Comparison of ENCODE assay signal across 17 cellular contexts in the genomic region with DNA sequence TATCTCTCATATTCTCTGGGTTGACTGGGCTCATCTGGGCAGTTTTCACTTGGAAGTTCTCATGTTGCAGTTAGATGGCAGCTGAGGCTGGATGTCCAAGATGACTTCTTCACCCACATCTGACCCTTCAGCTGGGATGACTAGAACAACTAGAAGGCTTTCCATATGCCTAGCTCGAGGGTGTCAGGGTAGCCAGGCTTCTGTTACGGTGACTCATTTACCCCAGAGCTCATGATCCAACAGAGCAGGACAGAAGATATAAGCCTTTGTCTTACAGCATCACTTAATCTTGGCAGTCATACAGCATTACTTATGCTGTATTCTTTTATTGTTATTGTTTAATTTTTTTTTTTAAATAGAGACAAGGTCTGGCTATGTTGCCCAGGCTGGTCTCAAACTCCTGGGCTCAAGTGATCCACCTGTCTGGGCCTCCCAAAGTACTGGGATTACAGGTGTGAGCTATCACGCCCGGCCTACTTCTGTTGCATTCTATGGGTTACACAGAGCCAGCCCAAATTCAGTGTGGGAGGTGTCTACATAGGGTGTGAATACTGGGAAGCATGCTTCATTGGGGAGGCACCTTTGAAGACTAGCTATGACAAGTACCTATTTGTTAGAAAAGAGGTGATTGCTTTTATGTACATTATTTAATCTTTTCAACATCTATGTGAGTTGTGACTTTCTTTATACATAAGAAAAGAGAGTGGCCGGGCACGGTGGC. TPM values are rescaled to one million over a fixed set of nuclear protein-coding genes. Genes with fewer than 3 reads are reported as not detected.
DNase-seq lines count a peak whose midpoint lies in the region; ATAC-seq and TF ChIP-seq lines count a peak whose summit lies in the region.
"Had no signal": no experiment of that assay in that cellular context is flagged by ENCODE, and none has a peak within 500 bp of the region (broad histone marks: within the 10 kb centered on the region; RNA-seq: fewer than 3 reads in every experiment).

No MANE protein-coding gene starts in this region.

- peaks cover 3% of the 10 kb centered on the region for H3K36me3 ChIP-seq in neural progenitor cell
- H3K36me3 ChIP-seq in adrenal gland (replicated peaks in 1 of 2), result peaks cover 0 to 44% of the 10 kb centered on the region in 2 donors

- TF ChIP-seq POLR2A in adrenal gland (IDR thresholded peaks at IDR 0.05), result no peak

- no peak overlapping the region for H3K4me3 Mint-ChIP-seq in neural progenitor cell
- H3K4me3 Mint-ChIP-seq: CD4-positive, alpha-beta T cell had no signal

- DNase-seq in GM04504 (ENCODE audit: low read depth) (peak; percentile 71), RKO (ENCODE audit: low spot score) (peak; percentile 33), non-pigmented ciliary epithelial cell (ENCODE audit: low read depth) (peak; percentile 77), neural progenitor cell (ENCODE audit: low spot score) (no peak), 8988T (no peak), adrenal gland (no peak)
- DNase-seq: activated CD8-positive, alpha-beta memory T cell treated with anti-CD3 and anti-CD28 coated beads for 24 hours; activated effector memory CD4-positive, alpha-beta T cell treated with anti-CD3 and anti-CD28 coated beads, Interleukin-2, amount 50 U/mL, for 16 hours; CD4-positive, alpha-beta T cell; heart right ventricle; NCI-H1105 treated with DMSO at 0.1 percent for 48 hours; stimulated activated CD4-positive, alpha-beta T cell treated with anti-CD3 and anti-CD28 coated beads, Interleukin-12 subunit alpha, Interleukin-12 subunit beta, amount 100 ng/mL, for 4 hours; stomach had no signal

- no peaks in the 10 kb centered on the region for H3K27me3 ChIP-seq in neural progenitor cell
- H3K27me3 ChIP-seq in adrenal gland, result no peaks in the 10 kb centered on the region
- H3K27me3 ChIP-seq: heart right ventricle, stomach had no signal

- no peaks in the 10 kb centered on the region for H3K9me3 Mint-ChIP-seq in neural progenitor cell
- H3K9me3 Mint-ChIP-seq: CD4-positive, alpha-beta T cell had no signal

- no peak overlapping the region for H3K4me2 ChIP-seq in neural progenitor cell

- peak; percentile 98 for ATAC-seq in esophagus mucosa
- ATAC-seq: heart right ventricle had no signal

- H3F3A ChIP-seq in neural progenitor cell (ENCODE audit: low read depth), result no peaks in the 10 kb centered on the region

- H2AFZ ChIP-seq in neural progenitor cell (replicated peaks), result no peak overlapping the region

- intact Hi-C loops in adrenal gland (cut with DNase I), result no loop called here

- H3K9ac ChIP-seq in neural progenitor cell, result no peak overlapping the region

- H3K27ac Mint-ChIP-seq in neural progenitor cell, result no peak overlapping the region
- H3K27ac Mint-ChIP-seq: CD4-positive, alpha-beta T cell; progenitor cell of endocrine pancreas had no signal

- WGBS in adrenal gland, 4 donors, result 84 to 93% (median 88%) methylated on average over 6 of the region's 6 CpGs

- no peaks in the 10 kb centered on the region for H3K9me3 ChIP-seq in neural progenitor cell (ENCODE audit: low read depth)
- no peaks in the 10 kb centered on the region for H3K9me3 ChIP-seq in adrenal gland (replicated peaks in 1 of 3)
- H3K9me3 ChIP-seq: heart right ventricle, stomach had no signal

- no peaks in the 10 kb centered on the region for H3K27me3 Mint-ChIP-seq in neural progenitor cell (ENCODE audit: insufficient read depth, low read depth)
- H3K27me3 Mint-ChIP-seq: CD4-positive, alpha-beta T cell; progenitor cell of endocrine pancreas had no signal

- TF ChIP-seq CTCF in neural progenitor cell (IDR thresholded peaks at IDR 0.05), result no peak
- no peak for TF ChIP-seq CTCF in adrenal gland (IDR thresholded peaks at IDR 0.05)

- H4K20me1 ChIP-seq in neural progenitor cell (ENCODE audit: low read depth), result no peaks in the 10 kb centered on the region

- no peaks in the 10 kb centered on the region for H3K4me1 ChIP-seq in neural progenitor cell
- H3K4me1 ChIP-seq in adrenal gland (replicated peaks in 1 of 2), result no peaks in the 10 kb centered on the region
- H3K4me1 ChIP-seq: heart right ventricle, stomach had no signal

- H3K36me3 Mint-ChIP-seq in neural progenitor cell, result peaks cover 24% of the 10 kb centered on the region

- no peaks in the 10 kb centered on the region for H3K79me2 ChIP-seq in neural progenitor cell (ENCODE audit: low read depth)

- no peaks in the 10 kb centered on the region for H3K4me1 Mint-ChIP-seq in neural progenitor cell

- H3K4me3 ChIP-seq in neural progenitor cell, result no peak overlapping the region
- no peak overlapping the region for H3K4me3 ChIP-seq in adrenal gland
- H3K4me3 ChIP-seq: heart right ventricle, K562, SK-N-MC, stomach had no signal

- H3K27ac ChIP-seq in neural progenitor cell (no peak overlapping the region), adrenal gland (no peak overlapping the region)
- H3K27ac ChIP-seq: heart right ventricle, SK-N-MC, stomach had no signal

RNA-seq across cellular contexts. Expression of a gene that starts 10.7 kb away (rescaled TPM):
- total RNA-seq in esophagus mucosa (37.2 TPM), neural progenitor cell (ENCODE audit: low replicate concordance) (25.1 and 28.6 TPM in 2 replicates), adrenal gland (10 to 100 TPM; 17.3 to 39.7 (median 25.8) TPM)
- 10 to 100 TPM; 16.0 to 29.4 (median 19.9) TPM for polyA plus RNA-seq in adrenal gland

RNA-seq across cellular contexts. Expression of a gene that starts 40.0 kb away (rescaled TPM):
- total RNA-seq in esophagus mucosa, result 87.8 TPM
- 65.4 and 79.3 TPM in 2 replicates for total RNA-seq in neural progenitor cell (ENCODE audit: low replicate concordance)
- 100 to 1,000 TPM; 105 to 318 (median 162) TPM for total RNA-seq in adrenal gland
- 100 to 1,000 TPM in 2 of 3 donors, 10 to 100 TPM in 1; 84.9 to 182 (median 160) TPM for polyA plus RNA-seq in adrenal gland

Comparison
In these comparisons a context has a peak if more than half of its experiments do, and no peak if none do; other contexts are left out.
1. DNase-seq: peak in GM04504 (single experiment), RKO (single experiment) and non-pigmented ciliary epithelial cell (single experiment); none in neural progenitor cell (single experiment), 8988T (single experiment) and adrenal gland (0 of 7).